In genomic region chr5:167898361-167899042, GRCh38 we compare ENCODE assay signal across 1 cellular context.
TF ChIP-seq lines count a peak whose summit lies in the region.

No MANE protein-coding gene starts in this region.

TF ChIP-seq in WTC11, 78 proteins besides CTCF, POLR2A, EP300 and RAD21 (continued from another document):
- TF ChIP-seq ERG (CRISPR knock-in tag; IDR thresholded peaks at IDR 0.05): no peak
- TF ChIP-seq ARID4B (CRISPR knock-in tag; IDR thresholded peaks at IDR 0.05; ENCODE audit: borderline replicate concordance): no peak
- TF ChIP-seq SMAD4 (CRISPR knock-in tag; IDR thresholded peaks at IDR 0.05): no peak
- TF ChIP-seq CREM (CRISPR knock-in tag; IDR thresholded peaks at IDR 0.05): no peak
- TF ChIP-seq ATF2 (CRISPR knock-in tag; IDR thresholded peaks at IDR 0.05; ENCODE audit: borderline replicate concordance, low read depth): no peak
- TF ChIP-seq USF1 (CRISPR knock-in tag; IDR thresholded peaks at IDR 0.05): no peak
